18 cellular contexts compared by ENCODE assay signal in the genomic region with DNA sequence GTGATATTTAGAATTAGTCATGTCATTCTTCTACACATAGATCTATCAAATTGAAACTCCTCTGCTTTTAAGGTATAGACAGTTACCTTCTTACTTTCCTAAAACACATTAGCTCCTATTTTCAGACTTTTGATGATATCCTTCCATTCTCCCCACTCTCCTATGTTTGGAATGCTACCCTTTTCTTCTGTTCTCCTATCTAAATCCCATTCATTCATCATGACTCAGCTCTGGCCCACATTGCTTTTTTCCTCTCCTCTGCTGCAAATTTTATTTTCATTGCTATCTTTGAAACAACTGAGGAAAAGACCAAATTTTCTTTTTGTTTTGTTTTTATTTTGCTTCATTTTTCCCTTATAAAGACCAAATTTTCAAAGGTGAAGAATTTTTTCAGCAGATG.
DNase-seq lines count a peak whose midpoint lies in the region; ATAC-seq and TF ChIP-seq lines count a peak whose summit lies in the region.
"Had no signal": no experiment of that assay in that cellular context is flagged by ENCODE, and none has a peak within 500 bp of the region (broad histone marks: within the 10 kb centered on the region; RNA-seq: fewer than 3 reads in every experiment).

No MANE protein-coding gene starts in this region.

- no peak for ATAC-seq in HG02610 (IDR thresholded peaks at IDR 0.05; ENCODE audit: unreplicated experiment)
- ATAC-seq: activated CD8-positive, alpha-beta memory T cell treated with anti-CD3 and anti-CD28 coated beads, Interleukin-2, amount 10 ng/mL, durations not matched to agents 7 days and 5 days; heart right ventricle; stimulated activated naive CD8-positive, alpha-beta T cell treated with anti-CD3 and anti-CD28 coated beads, Interleukin-15, amount 100 ng/mL, for 72 hours had no signal

- TF ChIP-seq CTCF in GM10266 (IDR thresholded peaks at IDR 0.05; ENCODE audit: control insufficient read depth, insufficient read depth, low read depth, missing control alignments) = no peak

- POLR2A ChIA-PET in HEK293T (lab: Yijun Ruan, JAX) = no interaction called here

- CTCF ChIA-PET in HEK293T (lab: Yijun Ruan, JAX) = interaction anchor here (0.6 kb wide), 2 partner anchors 128 to 620 kb away, joined by 4 to 5 read pairs; no protein-coding TSS in a partner anchor

- DNase-seq in AG20443 (ENCODE audit: low spot score) (peak; percentile 36), HT1080 (ENCODE audit: low read depth) (peak; percentile 19), astrocyte of the hippocampus (ENCODE audit: low read depth, low spot score) (peak; percentile 63), iris pigment epithelial cell (ENCODE audit: low read depth) (peak; percentile 40), NCI-H1436 treated with DMSO at 0.1 percent for 48 hours (lab: John Stamatoyannopoulos, UW) (no peak), GM10266 (ENCODE audit: extremely low spot score) (no peak), HEK293T (ENCODE audit: extremely low spot score) (no peak)
- DNase-seq: activated CD4-positive, CD25-positive, alpha-beta regulatory T cell; activated CD8-positive, alpha-beta memory T cell treated with anti-CD3 and anti-CD28 coated beads, Interleukin-2, amount 10 ng/mL, durations not matched to agents 7 days and 5 days; caudate nucleus; heart right ventricle; KG1; kidney glomerular epithelial cell; NCI-H1417 treated with DMSO at 0.1 percent for 48 hours; NCI-H446 treated with DMSO at 0.1 percent for 48 hours; stimulated activated naive CD8-positive, alpha-beta T cell treated with anti-CD3 and anti-CD28 coated beads, Interleukin-15, amount 100 ng/mL, for 72 hours; uterus had no signal

TF ChIP-seq in HEK293T, 16 proteins besides CTCF, POLR2A, EP300 and RAD21:
- TF ChIP-seq SP1 (IDR thresholded peaks at IDR 0.05) (no peak), L3MBTL2 (conservative IDR thresholded peaks at IDR 0.05) (no peak), ZNF384 (IDR thresholded peaks at IDR 0.05) (no peak), ARNT (IDR thresholded peaks at IDR 0.05) (no peak), BHLHE40 (IDR thresholded peaks at IDR 0.05; ENCODE audit: borderline replicate concordance) (no peak), ELF4 (IDR thresholded peaks at IDR 0.05) (no peak), LEF1 (IDR thresholded peaks at IDR 0.05; ENCODE audit: borderline replicate concordance) (no peak), SUZ12 (IDR thresholded peaks at IDR 0.05) (no peak), TARDBP (IDR thresholded peaks at IDR 0.05) (no peak), NFRKB (IDR thresholded peaks at IDR 0.05) (no peak), FOXA1 (IDR thresholded peaks at IDR 0.05) (no peak), FOXM1 (IDR thresholded peaks at IDR 0.05; ENCODE audit: borderline replicate concordance) (no peak), HDGF (IDR thresholded peaks at IDR 0.05; ENCODE audit: borderline replicate concordance) (no peak), FOXK2 (IDR thresholded peaks at IDR 0.05) (no peak), CTBP1 (IDR thresholded peaks at IDR 0.05; ENCODE audit: borderline replicate concordance) (no peak)
- TF ChIP-seq, protein P1, sequence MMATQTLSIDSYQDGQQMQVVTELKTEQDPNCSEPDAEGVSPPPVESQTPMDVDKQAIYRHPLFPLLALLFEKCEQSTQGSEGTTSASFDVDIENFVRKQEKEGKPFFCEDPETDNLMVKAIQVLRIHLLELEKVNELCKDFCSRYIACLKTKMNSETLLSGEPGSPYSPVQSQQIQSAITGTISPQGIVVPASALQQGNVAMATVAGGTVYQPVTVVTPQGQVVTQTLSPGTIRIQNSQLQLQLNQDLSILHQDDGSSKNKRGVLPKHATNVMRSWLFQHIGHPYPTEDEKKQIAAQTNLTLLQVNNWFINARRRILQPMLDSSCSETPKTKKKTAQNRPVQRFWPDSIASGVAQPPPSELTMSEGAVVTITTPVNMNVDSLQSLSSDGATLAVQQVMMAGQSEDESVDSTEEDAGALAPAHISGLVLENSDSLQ (IDR thresholded peaks at IDR 0.05) = no peak

Comparison
In these comparisons a context has a peak if more than half of its experiments do, and no peak if none do; other contexts are left out.
1. DNase-seq: peak in AG20443 (single experiment), HT1080 (single experiment), astrocyte of the hippocampus (single experiment) and iris pigment epithelial cell (single experiment); none in NCI-H1436 treated with DMSO at 0.1 percent for 48 hours (single experiment), GM10266 (single experiment) and HEK293T (single experiment).